In the genomic region with DNA sequence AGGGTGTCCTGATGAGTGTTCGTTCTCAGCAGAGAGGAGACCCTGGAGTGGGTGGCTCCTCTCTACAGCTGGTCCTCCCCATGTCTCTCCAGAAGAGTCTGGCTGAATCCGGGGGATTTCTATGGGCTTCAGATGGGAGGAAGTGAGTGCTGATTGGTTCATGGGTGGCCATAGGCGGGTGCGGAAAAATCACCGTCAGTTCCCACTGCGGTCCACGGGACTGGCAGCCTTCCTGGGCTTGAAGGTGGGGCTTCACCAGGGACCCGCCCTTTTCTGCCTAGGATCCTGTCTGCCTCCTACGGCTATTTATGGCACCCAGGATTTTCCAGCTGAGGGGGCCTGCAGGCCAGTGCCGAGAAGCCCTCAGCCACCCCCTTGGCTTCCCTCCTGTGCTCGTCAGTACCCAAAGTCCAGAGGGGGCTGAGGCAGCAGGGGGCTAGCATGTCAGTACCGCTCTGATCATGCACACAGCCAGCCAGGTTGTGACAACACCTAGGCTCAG, we compare ENCODE assay signal across 27 cellular contexts. TPM values are rescaled to one million over a fixed set of nuclear protein-coding genes. Genes with fewer than 3 reads are reported as not detected.
"Had no signal": no experiment of that assay in that cellular context is flagged by ENCODE, and none has a peak within 500 bp of the region (broad histone marks: within the 10 kb centered on the region; RNA-seq: fewer than 3 reads in every experiment).

No MANE protein-coding gene starts in this region.

- H3K27ac ChIP-seq: left lung, lower lobe of right lung, pancreas, prostate gland, sigmoid colon, spleen, tibial nerve, upper lobe of right lung had no signal

- H3K9me3 ChIP-seq: left lung, lower lobe of right lung, pancreas, prostate gland, sigmoid colon, spleen, tibial nerve, upper lobe of right lung had no signal

- FAIRE-seq: keratinocyte, pancreas, small intestine, urothelium cell line had no signal

- H3K4me1 ChIP-seq: left lung, lower lobe of right lung, pancreas, prostate gland, sigmoid colon, spleen, tibial nerve, upper lobe of right lung had no signal

- H3K27me3 ChIP-seq: left lung, pancreas, sigmoid colon, tibial nerve, upper lobe of right lung had no signal

- H3K36me3 ChIP-seq: left lung, lower lobe of right lung, pancreas, prostate gland, sigmoid colon, spleen, tibial nerve, upper lobe of right lung had no signal

- ATAC-seq: left cardiac atrium; left lung; naive thymus-derived CD8-positive, alpha-beta T cell; pancreas; stimulated activated effector memory CD8-positive, alpha-beta T cell treated with anti-CD3 and anti-CD28 coated beads, Interleukin-12 subunit alpha, Interleukin-12 subunit beta, amount 100 ng/mL, for 72 hours; stimulated activated naive CD8-positive, alpha-beta T cell treated with anti-CD3 and anti-CD28 coated beads, Interleukin-15, amount 100 ng/mL, for 72 hours; upper lobe of right lung had no signal

- H3K4me3 ChIP-seq: left lung, lower lobe of right lung, pancreas, prostate gland, sigmoid colon, spleen, tibial nerve, upper lobe of right lung had no signal

- DNase-seq: hippocampal formation; kidney glomerular epithelial cell; left cardiac atrium; lower lobe of right lung; mammary epithelial cell; mesenchymal stem cell; naive thymus-derived CD8-positive, alpha-beta T cell; nucleus accumbens; retina; right cardiac atrium; sigmoid colon; small intestine; spleen; stimulated activated CD4-positive, alpha-beta T cell treated with anti-CD3 and anti-CD28 coated beads, Interleukin-4, amount 100 ng/mL, for 24 hours; stimulated activated naive CD4-positive, alpha-beta T cell treated with Interleukin-2 at 50 U/mL for 16 hours; stimulated activated naive CD8-positive, alpha-beta T cell treated with anti-CD3 and anti-CD28 coated beads, Interleukin-15, amount 100 ng/mL, for 72 hours; substantia nigra; upper lobe of right lung had no signal

RNA-seq across cellular contexts. Expression of a gene that starts 18.4 kb away (rescaled TPM):
- total RNA-seq: left cardiac atrium; mammary epithelial cell; naive thymus-derived CD8-positive, alpha-beta T cell; osteoblast; right cardiac atrium; sigmoid colon; spleen; temporal lobe; tibial nerve had no signal
- polyA plus RNA-seq: mammary epithelial cell, right cardiac atrium, sigmoid colon, small intestine, spleen had no signal
